8 cellular contexts compared by ENCODE assay signal in the genomic region with DNA sequence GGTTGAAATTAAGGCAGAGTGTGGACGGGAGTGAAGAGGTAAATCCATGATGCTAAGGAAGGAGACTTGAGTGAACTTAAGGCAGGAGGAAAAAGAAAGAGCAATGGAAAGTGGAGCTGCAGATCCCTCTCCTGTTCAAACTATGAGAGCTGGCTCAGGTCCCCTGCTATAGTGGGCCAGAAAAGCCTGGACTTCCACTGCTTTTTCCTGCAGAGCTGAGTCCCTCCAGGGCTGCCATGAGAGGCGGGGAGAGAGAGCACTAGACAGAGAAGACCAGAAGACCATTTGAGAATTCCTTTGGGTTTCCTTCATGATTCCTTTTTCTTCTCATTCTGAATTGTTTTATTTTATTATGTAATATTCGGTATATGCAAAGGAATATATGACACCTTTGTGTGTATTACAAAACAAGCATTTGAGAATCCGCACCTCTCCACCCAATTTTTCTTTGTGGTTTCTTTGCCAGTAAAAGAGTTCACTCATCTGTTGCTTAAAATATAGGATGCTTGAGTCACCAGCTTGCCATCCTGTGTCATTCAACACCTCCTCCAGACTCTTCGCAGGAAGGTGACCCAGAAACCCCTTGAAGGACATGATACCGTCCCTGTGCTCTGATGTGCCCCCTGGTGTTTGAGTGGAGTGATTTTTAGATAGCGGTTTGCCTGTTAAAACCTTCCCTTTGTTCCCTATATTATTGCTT. TPM values are rescaled to one million over a fixed set of nuclear protein-coding genes. Genes with fewer than 3 reads are reported as not detected.
DNase-seq lines count a peak whose midpoint lies in the region; ATAC-seq and TF ChIP-seq lines count a peak whose summit lies in the region.

No MANE protein-coding gene starts in this region.

- peak overlapping the region; percentile 71 to 96 (median 86) for H3K27ac Mint-ChIP-seq in CD4-positive, alpha-beta memory T cell
- H3K27ac Mint-ChIP-seq in activated naive CD4-positive, alpha-beta T cell treated with anti-CD3 and anti-CD28 coated beads, Interleukin-2, amount 50 U/mL, for 72 hours: peak overlapping the region; percentile 97 to 98

- H3K4me1 ChIP-seq in CD4-positive, alpha-beta memory T cell (ENCODE audit: insufficient read depth, low read length): peaks cover 53% of the 10 kb centered on the region
- H3K4me1 ChIP-seq in left ventricle myocardium inferior: peaks cover 53% of the 10 kb centered on the region
- peaks cover 25 to 90% (median 56%) of the 10 kb centered on the region in 6 donors for H3K4me1 ChIP-seq in spleen

- CTCF ChIA-PET in CD4-positive, alpha-beta memory T cell (lab: Charles Lee; ENCODE audit: partially characterized antibody): interaction anchor here (0.6 to 6.0 kb wide), 25 partner anchors 11 to 586 kb away, joined by 3 to 40 read pairs (median 5); a partner anchor contains a TSS

- DNase-seq in CD4-positive, alpha-beta memory T cell: peak; percentile 71 to 89 (median 72)
- DNase-seq in SKM-1 treated with dmso at 0.1 percent for 144 hours (lab: John Stamatoyannopoulos, UW; ENCODE audit: unreplicated experiment): peak; percentile 79
- DNase-seq in activated naive CD4-positive, alpha-beta T cell treated with anti-CD3 and anti-CD28 coated beads, Interleukin-2, amount 50 U/mL, for 72 hours (ENCODE audit: low spot score in 2 of 2): peak; percentile 84 to 87
- no peak for DNase-seq in left ventricle myocardium inferior
- no peak for DNase-seq in spleen

- peak overlapping the region in 7 of 8 donors; percentile 0 to 64 (median 47) for H3K4me3 Mint-ChIP-seq in CD4-positive, alpha-beta memory T cell

- no peaks in the 10 kb centered on the region for H3K27me3 Mint-ChIP-seq in CD4-positive, alpha-beta memory T cell

- H3K36me3 ChIP-seq in CD4-positive, alpha-beta memory T cell (ENCODE audit: insufficient read depth, low read length): no peaks in the 10 kb centered on the region
- H3K36me3 ChIP-seq in left ventricle myocardium inferior: no peaks in the 10 kb centered on the region
- no peaks in the 10 kb centered on the region for H3K36me3 ChIP-seq in spleen

- peaks cover 0 to 6% of the 10 kb centered on the region in 2 donors for H3K36me3 Mint-ChIP-seq in CD4-positive, alpha-beta memory T cell
- H3K36me3 Mint-ChIP-seq in activated naive CD4-positive, alpha-beta T cell treated with anti-CD3 and anti-CD28 coated beads, Interleukin-2, amount 50 U/mL, for 72 hours: peaks cover 0 to 24% of the 10 kb centered on the region in 2 donors

- intact Hi-C loops in CD4-positive, alpha-beta memory T cell (cut with micrococcal nuclease): loop anchor here (1.0 to 2.0 kb wide), 6 partner anchors 15 to 160 kb away; a partner anchor contains a TSS
- intact Hi-C loops in left ventricle myocardium inferior (cut with micrococcal nuclease): no loop called here
- intact Hi-C loops in spleen (cut with DNase I; ENCODE audit: low total_unique reads): loop anchor here (2.0 kb wide), 1 partner anchor 159 kb away; a partner anchor contains a TSS

- H3K4me1 Mint-ChIP-seq in CD4-positive, alpha-beta memory T cell: peaks cover 29 to 59% (median 44%) of the 10 kb centered on the region in 4 donors

- peaks cover 0 to 1% (median 0%) of the 10 kb centered on the region in 8 donors for H3K9me3 Mint-ChIP-seq in CD4-positive, alpha-beta memory T cell
- H3K9me3 Mint-ChIP-seq in activated naive CD4-positive, alpha-beta T cell treated with anti-CD3 and anti-CD28 coated beads, Interleukin-2, amount 50 U/mL, for 72 hours: no peaks in the 10 kb centered on the region

- POLR2A ChIA-PET in CD4-positive, alpha-beta memory T cell (lab: Charles Lee; ENCODE audit: partially characterized antibody): interaction anchor here (0.7 to 5.4 kb wide), 10 partner anchors 23 to 160 kb away, joined by 3 to 53 read pairs (median 4); a partner anchor contains a TSS

- no peak overlapping the region for H3K4me3 ChIP-seq in CD4-positive, alpha-beta memory T cell (ENCODE audit: low read length in 2 of 2)
- no peak overlapping the region for H3K4me3 ChIP-seq in left ventricle myocardium inferior
- no peak overlapping the region for H3K4me3 ChIP-seq in spleen

- TF ChIP-seq POLR2A in spleen (IDR thresholded peaks at IDR 0.05): no peak

- no peaks in the 10 kb centered on the region for H3K27me3 ChIP-seq in CD4-positive, alpha-beta memory T cell (ENCODE audit: insufficient read depth, low read length)
- H3K27me3 ChIP-seq in left ventricle myocardium inferior (ENCODE audit: low read depth) (no peaks in the 10 kb centered on the region), spleen (replicated peaks in 1 of 7) (no peaks in the 10 kb centered on the region)

- 44 to 55% (median 51%) methylated on average over 7 of the region's 7 CpGs for WGBS in spleen, 5 donors

- H3K9me3 ChIP-seq in CD4-positive, alpha-beta memory T cell (ENCODE audit: control insufficient read depth in 1 of 2, low read length in 2 of 2): no peaks in the 10 kb centered on the region
- H3K9me3 ChIP-seq in left ventricle myocardium inferior (replicated peaks): no peaks in the 10 kb centered on the region
- no peaks in the 10 kb centered on the region for H3K9me3 ChIP-seq in spleen

- TF ChIP-seq CTCF in left ventricle myocardium inferior (IDR thresholded peaks at IDR 0.05; ENCODE audit: borderline replicate concordance) (peak; percentile 66), spleen (IDR thresholded peaks at IDR 0.05 in 8 of 11, conservative IDR thresholded peaks at IDR 0.05 in 3 of 11) (peak; percentile 45 to 73 (median 63))

- ATAC-seq in HG03354 (IDR thresholded peaks at IDR 0.05; ENCODE audit: poor library complexity, severe bottlenecking, unreplicated experiment) (peak; percentile 42), HG03521 (IDR thresholded peaks at IDR 0.05; ENCODE audit: unreplicated experiment) (no peak), GM19467 (IDR thresholded peaks at IDR 0.05; ENCODE audit: unreplicated experiment) (no peak)
- ATAC-seq in activated naive CD4-positive, alpha-beta T cell treated with anti-CD3 and anti-CD28 coated beads, Interleukin-2, amount 50 U/mL, for 72 hours: peak; percentile 70 to 77

- peak overlapping the region; percentile 40 for H3K27ac ChIP-seq in CD4-positive, alpha-beta memory T cell (ENCODE audit: low read depth, low read length)
- H3K27ac ChIP-seq in left ventricle myocardium inferior (replicated peaks) (peak overlapping the region; percentile 58), spleen (peak overlapping the region in 6 of 8 donors; percentile 2 to 91 (median 33))

RNA-seq across cellular contexts. Expression of a gene that starts 24.4 kb away (rescaled TPM):
- total RNA-seq in CD4-positive, alpha-beta memory T cell: 100 to 1,000 TPM; 109 to 112 TPM
- polyA plus RNA-seq in CD4-positive, alpha-beta memory T cell: 10 to 100 TPM; 14.5 to 23.6 TPM
- 100 to 1,000 TPM; 162 to 163 TPM for total RNA-seq in activated naive CD4-positive, alpha-beta T cell treated with anti-CD3 and anti-CD28 coated beads, Interleukin-2, amount 50 U/mL, for 72 hours
- total RNA-seq in left ventricle myocardium inferior: 74.5 TPM
- total RNA-seq in spleen: 100 to 1,000 TPM in 1 of 7 donors, 10 to 100 TPM in 6; 47.6 to 104 (median 64.0) TPM
- 10 to 100 TPM; 19.4 to 49.4 (median 29.7) TPM for polyA plus RNA-seq in spleen

RNA-seq across cellular contexts. Expression of a gene that starts 56.8 kb away (rescaled TPM):
- 10 to 100 TPM; 23.2 to 27.8 TPM for total RNA-seq in CD4-positive, alpha-beta memory T cell
- polyA plus RNA-seq in CD4-positive, alpha-beta memory T cell: 1 to 10 TPM; 1.2 to 2.7 TPM
- 10 to 100 TPM; 16.7 to 31.7 TPM for total RNA-seq in activated naive CD4-positive, alpha-beta T cell treated with anti-CD3 and anti-CD28 coated beads, Interleukin-2, amount 50 U/mL, for 72 hours
- total RNA-seq in left ventricle myocardium inferior: 3.9 TPM
- 10 to 100 TPM in 3 of 7 donors, 1 to 10 TPM in 4; 8.9 to 11.8 (median 10.0) TPM for total RNA-seq in spleen
- 1 to 10 TPM in 2 of 3 donors, under 1 TPM in 1; 0.54 to 2.4 (median 1.2) TPM for polyA plus RNA-seq in spleen

RNA-seq across cellular contexts. Expression of a gene that starts 57.6 kb away (rescaled TPM):
- not detected for total RNA-seq in CD4-positive, alpha-beta memory T cell
- polyA plus RNA-seq in CD4-positive, alpha-beta memory T cell: not detected
- 1 to 10 TPM; 1.1 to 4.2 TPM for total RNA-seq in activated naive CD4-positive, alpha-beta T cell treated with anti-CD3 and anti-CD28 coated beads, Interleukin-2, amount 50 U/mL, for 72 hours
- 2.2 TPM for total RNA-seq in left ventricle myocardium inferior
- total RNA-seq in spleen: 1 to 10 TPM in 6 of 7 donors, under 1 TPM in 1; 0.51 to 5.9 (median 3.6) TPM
- polyA plus RNA-seq in spleen: 1 to 10 TPM; 1.2 to 2.0 (median 1.4) TPM

Comparison
In these comparisons a context has a peak if more than half of its experiments do, and no peak if none do; other contexts are left out.
1. DNase-seq: peak in CD4-positive, alpha-beta memory T cell (5 of 5), SKM-1 treated with dmso at 0.1 percent for 144 hours (single experiment) and activated naive CD4-positive, alpha-beta T cell treated with anti-CD3 and anti-CD28 coated beads, Interleukin-2, amount 50 U/mL, for 72 hours (2 of 2); none in left ventricle myocardium inferior (single experiment) and spleen (single experiment).
2. ATAC-seq: peak in HG03354 (single experiment) and activated naive CD4-positive, alpha-beta T cell treated with anti-CD3 and anti-CD28 coated beads, Interleukin-2, amount 50 U/mL, for 72 hours (2 of 2); none in HG03521 (single experiment) and GM19467 (single experiment).
3. Peak in every context shown above with its lines, with median percentiles within 50 percentile points of each other: H3K27ac ChIP-seq.